Comparison of ENCODE assay signal across 26 cellular contexts in the genomic region with DNA sequence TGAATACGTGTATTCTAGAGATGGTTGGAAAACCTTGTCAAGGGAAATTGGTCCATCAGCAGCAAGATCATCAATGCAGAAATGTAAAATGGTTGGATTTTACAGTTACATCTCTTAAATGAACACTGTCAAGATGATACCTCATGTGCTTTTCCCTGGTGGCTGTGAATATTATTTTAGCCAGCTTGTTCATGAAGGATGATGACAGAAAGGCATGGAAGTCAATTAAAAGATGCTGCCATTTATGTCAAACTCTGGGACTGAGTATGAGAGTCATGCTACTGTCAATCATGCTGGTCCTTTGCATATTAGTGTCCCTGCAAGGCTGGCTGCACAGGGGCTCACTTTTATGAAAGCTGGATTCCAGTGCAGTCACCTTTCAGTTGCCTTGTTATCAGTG. TPM values are rescaled to one million over a fixed set of nuclear protein-coding genes. Genes with fewer than 3 reads are reported as not detected.
DNase-seq lines count a peak whose midpoint lies in the region; ATAC-seq and TF ChIP-seq lines count a peak whose summit lies in the region.
"Had no signal": no experiment of that assay in that cellular context is flagged by ENCODE, and none has a peak within 500 bp of the region (broad histone marks: within the 10 kb centered on the region; RNA-seq: fewer than 3 reads in every experiment).

No MANE protein-coding gene starts in this region.

- no peak overlapping the region for H2AFZ ChIP-seq in neural cell (ENCODE audit: low read depth, low read length)

- no peaks in the 10 kb centered on the region for H3K79me2 ChIP-seq in neural cell (replicated peaks; ENCODE audit: insufficient read depth, low read length)

- H3K4me2 ChIP-seq in neural cell (ENCODE audit: low read length): peak overlapping the region; percentile 53
- H3K4me2 ChIP-seq: A549, BLaER1 had no signal

- TF ChIP-seq RAD21 in neural cell (conservative IDR thresholded peaks at IDR 0.05): no peak

- no peaks in the 10 kb centered on the region for H4K20me1 ChIP-seq in neural cell (ENCODE audit: insufficient read depth)
- H4K20me1 ChIP-seq: BLaER1 had no signal

- TF ChIP-seq POLR2A in breast epithelium (IDR thresholded peaks at IDR 0.05): no peak

- TF ChIP-seq CTCF in MCF 10A (IDR thresholded peaks at IDR 0.05; ENCODE audit: unreplicated experiment) (no peak), breast epithelium (IDR thresholded peaks at IDR 0.05) (no peak), neural cell (IDR thresholded peaks at IDR 0.05; ENCODE audit: poor library complexity, severe bottlenecking) (no peak)

- H3K36me3 ChIP-seq in breast epithelium: no peaks in the 10 kb centered on the region
- H3K36me3 ChIP-seq in neural cell (ENCODE audit: insufficient read depth, low read length): no peaks in the 10 kb centered on the region
- H3K36me3 ChIP-seq: BE2C, BLaER1 had no signal

- H3K27me3 Mint-ChIP-seq in MCF 10A (ENCODE audit: insufficient read depth, unreplicated experiment): no peaks in the 10 kb centered on the region

- no peak overlapping the region for H3K4me3 Mint-ChIP-seq in MCF 10A (ENCODE audit: unreplicated experiment)
- H3K4me3 Mint-ChIP-seq: CD14-positive monocyte; CD4-positive, alpha-beta memory T cell; CD4-positive, CD25-positive, alpha-beta regulatory T cell; CD8-positive, alpha-beta memory T cell had no signal

- H3K9ac ChIP-seq in neural cell (ENCODE audit: low read length): peak overlapping the region; percentile 40
- H3K9ac ChIP-seq: BLaER1 had no signal

- no peaks in the 10 kb centered on the region for H3K36me3 Mint-ChIP-seq in MCF 10A (ENCODE audit: insufficient read depth, unreplicated experiment)
- H3K36me3 Mint-ChIP-seq: CD14-positive monocyte; CD4-positive, alpha-beta memory T cell; CD4-positive, CD25-positive, alpha-beta regulatory T cell; CD8-positive, alpha-beta memory T cell had no signal

- POLR2A ChIA-PET in MCF 10A (lab: Yijun Ruan, JAX): interaction anchor here (0.6 to 1.8 kb wide), 8 partner anchors 11 to 747 kb away, joined by 3 to 5 read pairs (median 3); no protein-coding TSS in a partner anchor

- H3K9me3 Mint-ChIP-seq in MCF 10A (ENCODE audit: unreplicated experiment): no peaks in the 10 kb centered on the region
- H3K9me3 Mint-ChIP-seq: CD4-positive, alpha-beta memory T cell had no signal

- H3K9me3 ChIP-seq in breast epithelium (no peaks in the 10 kb centered on the region), neural cell (ENCODE audit: low read length) (no peaks in the 10 kb centered on the region)
- H3K9me3 ChIP-seq: BE2C, BLaER1 had no signal

- BruUV-seq in MCF 10A (replicated peaks; lab: Mats Ljungman, UMichigan): no TSS peak

- no peak overlapping the region for H3K4me3 ChIP-seq in breast epithelium
- peak overlapping the region; percentile 30 for H3K4me3 ChIP-seq in neural cell (ENCODE audit: low read length)
- H3K4me3 ChIP-seq: A549, BLaER1, GM12878 had no signal

- H3K4me1 ChIP-seq in breast epithelium: no peaks in the 10 kb centered on the region
- H3K4me1 ChIP-seq: A549, BLaER1 had no signal

- H3F3A ChIP-seq in neural cell (ENCODE audit: insufficient read depth, low read length, poor library complexity, severe bottlenecking): peaks cover 3% of the 10 kb centered on the region

- peaks cover 34% of the 10 kb centered on the region for H3K4me1 Mint-ChIP-seq in MCF 10A (ENCODE audit: insufficient read depth, unreplicated experiment)
- H3K4me1 Mint-ChIP-seq: CD14-positive monocyte; CD4-positive, alpha-beta memory T cell; CD4-positive, CD25-positive, alpha-beta regulatory T cell; CD8-positive, alpha-beta memory T cell had no signal

- no peak overlapping the region for H3K27ac ChIP-seq in breast epithelium
- H3K27ac ChIP-seq in neural cell (ENCODE audit: low read length): peak overlapping the region; percentile 93
- H3K27ac ChIP-seq: 22Rv1, A549, BLaER1 had no signal

- CTCF ChIA-PET in MCF 10A (lab: Yijun Ruan, JAX): interaction anchor here (0.7 to 9.9 kb wide), 12 partner anchors 10 to 352 kb away, joined by 3 to 109 read pairs (median 6); a partner anchor contains a TSS

- H3K27ac Mint-ChIP-seq in MCF 10A (ENCODE audit: low read depth, unreplicated experiment): peak overlapping the region; percentile 83
- H3K27ac Mint-ChIP-seq: CD14-positive monocyte; CD4-positive, alpha-beta memory T cell; CD4-positive, CD25-positive, alpha-beta regulatory T cell; CD8-positive, alpha-beta memory T cell had no signal

- no peaks in the 10 kb centered on the region for H3K9me2 ChIP-seq in neural cell (ENCODE audit: insufficient read depth, low read length)

- TF ChIP-seq EP300 in neural cell (conservative IDR thresholded peaks at IDR 0.05; ENCODE audit: poor library complexity, severe bottlenecking): peak; percentile 97

- intact Hi-C loops in MCF 10A (cut with micrococcal nuclease) (loop anchor here (2.0 kb wide), 1 partner anchor 25 kb away; no protein-coding TSS in a partner anchor), breast epithelium (cut with DNase I; ENCODE audit: low total_unique reads) (no loop called here)

- H3K27me3 ChIP-seq in breast epithelium (no peaks in the 10 kb centered on the region), neural cell (ENCODE audit: insufficient read depth, low read depth, low read length) (no peaks in the 10 kb centered on the region)
- H3K27me3 ChIP-seq: BE2C, BLaER1 had no signal

- ATAC-seq in GM21447 (IDR thresholded peaks at IDR 0.05; ENCODE audit: unreplicated experiment): no peak
- ATAC-seq: A549, GM12878 had no signal

- DNase-seq in MCF 10A (ENCODE audit: unreplicated experiment) (no peak), breast epithelium (ENCODE audit: low spot score in 2 of 2) (no peak)
- no peak for DNase-seq in stimulated activated CD8-positive, alpha-beta memory T cell treated with anti-CD3 and anti-CD28 coated beads, Interleukin-4, amount 100 ng/mL, for 48 hours
- DNase-seq: ACHN; BE2C; C1 segment of cervical spinal cord; CD4-positive, alpha-beta memory T cell; CD4-positive, CD25-positive, alpha-beta regulatory T cell; CD8-positive, alpha-beta memory T cell; COR-L47; DMS 273 treated with DMSO at 0.1 percent for 48 hours; DMS153; DMS53; DMS79; DND-41; EL; GDM1 had no signal

TF ChIP-seq in neural cell, 6 proteins besides CTCF, POLR2A, EP300 and RAD21:
- TF ChIP-seq MXI1 (conservative IDR thresholded peaks at IDR 0.05; ENCODE audit: poor library complexity, severe bottlenecking) (peak; percentile 9), POLR2AphosphoS5 (IDR thresholded peaks at IDR 0.05) (peak; percentile 88), TAF1 (IDR thresholded peaks at IDR 0.05; ENCODE audit: low read depth) (no peak), SMC3 (conservative IDR thresholded peaks at IDR 0.05; ENCODE audit: poor library complexity) (no peak), EZH2 (IDR thresholded peaks at IDR 0.05; ENCODE audit: borderline replicate concordance, insufficient read depth, low read length, poor library complexity, severe bottlenecking) (no peak)
- TF ChIP-seq, protein P1, sequence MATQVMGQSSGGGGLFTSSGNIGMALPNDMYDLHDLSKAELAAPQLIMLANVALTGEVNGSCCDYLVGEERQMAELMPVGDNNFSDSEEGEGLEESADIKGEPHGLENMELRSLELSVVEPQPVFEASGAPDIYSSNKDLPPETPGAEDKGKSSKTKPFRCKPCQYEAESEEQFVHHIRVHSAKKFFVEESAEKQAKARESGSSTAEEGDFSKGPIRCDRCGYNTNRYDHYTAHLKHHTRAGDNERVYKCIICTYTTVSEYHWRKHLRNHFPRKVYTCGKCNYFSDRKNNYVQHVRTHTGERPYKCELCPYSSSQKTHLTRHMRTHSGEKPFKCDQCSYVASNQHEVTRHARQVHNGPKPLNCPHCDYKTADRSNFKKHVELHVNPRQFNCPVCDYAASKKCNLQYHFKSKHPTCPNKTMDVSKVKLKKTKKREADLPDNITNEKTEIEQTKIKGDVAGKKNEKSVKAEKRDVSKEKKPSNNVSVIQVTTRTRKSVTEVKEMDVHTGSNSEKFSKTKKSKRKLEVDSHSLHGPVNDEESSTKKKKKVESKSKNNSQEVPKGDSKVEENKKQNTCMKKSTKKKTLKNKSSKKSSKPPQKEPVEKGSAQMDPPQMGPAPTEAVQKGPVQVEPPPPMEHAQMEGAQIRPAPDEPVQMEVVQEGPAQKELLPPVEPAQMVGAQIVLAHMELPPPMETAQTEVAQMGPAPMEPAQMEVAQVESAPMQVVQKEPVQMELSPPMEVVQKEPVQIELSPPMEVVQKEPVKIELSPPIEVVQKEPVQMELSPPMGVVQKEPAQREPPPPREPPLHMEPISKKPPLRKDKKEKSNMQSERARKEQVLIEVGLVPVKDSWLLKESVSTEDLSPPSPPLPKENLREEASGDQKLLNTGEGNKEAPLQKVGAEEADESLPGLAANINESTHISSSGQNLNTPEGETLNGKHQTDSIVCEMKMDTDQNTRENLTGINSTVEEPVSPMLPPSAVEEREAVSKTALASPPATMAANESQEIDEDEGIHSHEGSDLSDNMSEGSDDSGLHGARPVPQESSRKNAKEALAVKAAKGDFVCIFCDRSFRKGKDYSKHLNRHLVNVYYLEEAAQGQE (IDR thresholded peaks at IDR 0.05; ENCODE audit: borderline replicate concordance): peak; percentile 42

RNA-seq across cellular contexts. Expression of a gene that starts 10.3 kb away (rescaled TPM):
- total RNA-seq in MCF 10A (2022) (7.6 and 16.5 TPM in 2 replicates), breast epithelium (100 to 1,000 TPM in 1 of 3 donors, 10 to 100 TPM in 2; 16.3 to 126 (median 60.0) TPM)
- polyA plus RNA-seq in neural cell: 0.70 and 0.87 TPM in 2 replicates
- 0.49 and 1.2 TPM in 2 replicates for polyA minus RNA-seq in neural cell
- total RNA-seq: A172; CD4-positive, alpha-beta memory T cell; CD4-positive, CD25-positive, alpha-beta regulatory T cell; CD8-positive, alpha-beta memory T cell; G401 had no signal
- polyA plus RNA-seq: CD14-positive monocyte; CD4-positive, alpha-beta memory T cell; CD4-positive, CD25-positive, alpha-beta regulatory T cell; CD8-positive, alpha-beta memory T cell had no signal
